8 cellular contexts compared by ENCODE assay signal in genomic region chr2:18560797-18561085, GRCh38. TPM values are rescaled to one million over a fixed set of nuclear protein-coding genes. Genes with fewer than 3 reads are reported as not detected.
DNase-seq lines count a peak whose midpoint lies in the region; ATAC-seq and TF ChIP-seq lines count a peak whose summit lies in the region.

No MANE protein-coding gene starts in this region.

- peaks cover 28% of the 10 kb centered on the region for H3K4me1 ChIP-seq in DND-41 (ENCODE audit: insufficient read depth, low read length)
- H3K4me1 ChIP-seq in body of pancreas = peaks cover 28% of the 10 kb centered on the region
- H3K4me1 ChIP-seq in mucosa of stomach (ENCODE audit: control insufficient read depth, insufficient read depth, low read length) = peaks cover 7% of the 10 kb centered on the region

- H4K20me1 ChIP-seq in DND-41 (ENCODE audit: insufficient read depth, low read length) = 0 out of 2 replicates have a peak, but pooled peaks cover 2% of the 10 kb centered on the region

- TF ChIP-seq POLR2A in body of pancreas (IDR thresholded peaks at IDR 0.05) = no peak

- intact Hi-C loops in body of pancreas (cut with DNase I) = no loop called here

- H3K9me3 ChIP-seq in DND-41 (ENCODE audit: insufficient read depth, low read length, severe bottlenecking) = no peaks in the 10 kb centered on the region
- no peaks in the 10 kb centered on the region for H3K9me3 ChIP-seq in body of pancreas
- H3K9me3 ChIP-seq in mucosa of stomach (ENCODE audit: control insufficient read depth, low read length) = no peaks in the 10 kb centered on the region

- H3K9ac ChIP-seq in DND-41 (ENCODE audit: low read depth, low read length) (peak overlapping the region; percentile 95), mucosa of stomach (ENCODE audit: low read length) (peak overlapping the region; percentile 93)

- H3K27me3 ChIP-seq in DND-41 (ENCODE audit: insufficient read depth, low read length, poor library complexity) = no peaks in the 10 kb centered on the region
- H3K27me3 ChIP-seq in body of pancreas = no peaks in the 10 kb centered on the region
- H3K27me3 ChIP-seq in mucosa of stomach (ENCODE audit: control insufficient read depth, insufficient read depth, low read length) = no peaks in the 10 kb centered on the region

- H3K4me3 ChIP-seq in DND-41 (ENCODE audit: low read depth in 1 of 2, low read length in 2 of 2) = peak overlapping the region; percentile 59 to 66; a peak in 3 of 4 replicates
- peak overlapping the region; percentile 48 to 53 for H3K4me3 ChIP-seq in body of pancreas
- H3K4me3 ChIP-seq in mucosa of stomach (ENCODE audit: low read length) = peak overlapping the region; percentile 64

- H3K4me2 ChIP-seq in DND-41 (ENCODE audit: insufficient read depth, low read length) = peak overlapping the region; percentile 61

- H2AFZ ChIP-seq in DND-41 (ENCODE audit: low read depth, low read length) = peak overlapping the region; percentile 76

- H3K27ac ChIP-seq in DND-41 (ENCODE audit: low read length) = peak overlapping the region; percentile 45
- peak overlapping the region; percentile 84 to 97 (median 96) for H3K27ac ChIP-seq in body of pancreas

- TF ChIP-seq CTCF in DND-41 (IDR thresholded peaks at IDR 0.05; ENCODE audit: borderline replicate concordance, extremely low read depth, low read length, poor library complexity, severe bottlenecking) = no peak
- TF ChIP-seq CTCF in body of pancreas (IDR thresholded peaks at IDR 0.05) = no peak

- 0% methylated on average over 3 of the region's 3 CpGs for WGBS in body of pancreas, 2 donors

- no peak for ATAC-seq in DND-41 (ENCODE audit: insufficient read depth, low read depth)
- ATAC-seq in HG02759 (IDR thresholded peaks at IDR 0.05; ENCODE audit: unreplicated experiment) = peak; percentile 0
- no peak for ATAC-seq in body of pancreas

- H3K36me3 ChIP-seq in DND-41 (ENCODE audit: insufficient read depth, low read length) (peaks cover 6% of the 10 kb centered on the region; the same call in 1 of the 2 replicates), body of pancreas (replicated peaks in 1 of 2; ENCODE audit: insufficient read depth in 1 of 2, low read depth in 2 of 2) (no peaks in the 10 kb centered on the region), mucosa of stomach (ENCODE audit: control insufficient read depth, insufficient read depth, low read length) (no peaks in the 10 kb centered on the region)

- DNase-seq in DND-41 = no peak
- DNase-seq in body of pancreas = no peak
- no peak for DNase-seq in NCI-H748 treated with DMSO at 0.1 percent for 48 hours (lab: John Stamatoyannopoulos, UW)
- no peak for DNase-seq in NCI-H446 (lab: John Stamatoyannopoulos, UW)
- no peak for DNase-seq in stimulated activated CD4-positive, alpha-beta T cell treated with anti-CD3 and anti-CD28 coated beads, Interleukin-2, amount 100 ng/mL, for 24 hours
- no peak for DNase-seq in NCI-H1694 treated with DMSO at 0.1 percent for 48 hours (lab: John Stamatoyannopoulos, UW)

- peaks cover 22% of the 10 kb centered on the region for H3K79me2 ChIP-seq in DND-41 (ENCODE audit: insufficient read depth, low read length)

RNA-seq across cellular contexts. Expression of gene RDH14, which starts 0.3 kb away (rescaled TPM):
- 10 to 100 TPM; 11.9 to 18.4 TPM for total RNA-seq in body of pancreas

RNA-seq across cellular contexts. Expression of gene NT5C1B, which starts 28.6 kb away (rescaled TPM):
- total RNA-seq in body of pancreas = not detected
